ENCODE assay signal across 17 cellular contexts in genomic region chr1:156880473-156880872, GRCh38. TPM values are rescaled to one million over a fixed set of nuclear protein-coding genes. Genes with fewer than 3 reads are reported as not detected.
DNase-seq lines count a peak whose midpoint lies in the region; ATAC-seq and TF ChIP-seq lines count a peak whose summit lies in the region.
"Had no signal": no experiment of that assay in that cellular context is flagged by ENCODE, and none has a peak within 500 bp of the region (broad histone marks: within the 10 kb centered on the region; RNA-seq: fewer than 3 reads in every experiment).

No MANE protein-coding gene starts in this region.

- ATAC-seq in mucosa of descending colon (peak; percentile 6), GM21381 (IDR thresholded peaks at IDR 0.05; ENCODE audit: unreplicated experiment) (no peak)
- ATAC-seq: HepG2 had no signal

- no peaks in the 10 kb centered on the region for H3F3A ChIP-seq in MM.1S (ENCODE audit: insufficient read depth, low read length)

- H3K9ac ChIP-seq in MM.1S (ENCODE audit: low read length) = no peak overlapping the region

- no peaks in the 10 kb centered on the region for H3K9me3 ChIP-seq in MM.1S (replicated peaks; ENCODE audit: insufficient read depth, low read length)
- no peaks in the 10 kb centered on the region for H3K9me3 ChIP-seq in mucosa of descending colon
- H3K9me3 ChIP-seq: Caco-2 had no signal

- DNase-seq in DMS 273 (lab: John Stamatoyannopoulos, UW; ENCODE audit: unreplicated experiment) (peak; percentile 42), DMS 273 treated with DMSO at 0.1 percent for 48 hours (lab: John Stamatoyannopoulos, UW) (no peak), MM.1S (peak; percentile 47), RPMI8226 (peak; percentile 41), mucosa of descending colon (no peak), GDM1 (lab: John Stamatoyannopoulos, UW) (no peak)
- no peak for DNase-seq in stimulated activated CD4-positive, alpha-beta T cell treated with anti-CD3 and anti-CD28 coated beads, Interleukin-1b, Interleukin-23, amount 100 ng/mL, for 48 hours
- DNase-seq: Caco-2; CD8-positive, alpha-beta memory T cell; DMS79; GOT3; H9 had no signal

- no peak overlapping the region for H3K4me3 ChIP-seq in MM.1S (ENCODE audit: low read length)
- no peak overlapping the region for H3K4me3 ChIP-seq in mucosa of descending colon

- H3K27me3 ChIP-seq in MM.1S (replicated peaks; ENCODE audit: insufficient read depth, low read length) = peaks cover 44% of the 10 kb centered on the region

- peak overlapping the region; percentile 34; the same call in 1 of the 2 replicates for H3K4me2 ChIP-seq in MM.1S (ENCODE audit: low read depth, low read length)

- H3K36me3 ChIP-seq in MM.1S (replicated peaks; ENCODE audit: insufficient read depth, low read length) = no peaks in the 10 kb centered on the region
- no peaks in the 10 kb centered on the region for H3K36me3 ChIP-seq in mucosa of descending colon (ENCODE audit: low read depth)

- H3K9me2 ChIP-seq in MM.1S (replicated peaks; ENCODE audit: insufficient read depth, low read length) = no peaks in the 10 kb centered on the region

- intact Hi-C loops in mucosa of descending colon (cut with DNase I, micrococcal nuclease) = no loop called here

- no peak overlapping the region for H3K27ac ChIP-seq in MM.1S (ENCODE audit: low read length)
- H3K27ac ChIP-seq: 22Rv1 had no signal

- H2AFZ ChIP-seq in MM.1S (ENCODE audit: low read length) = no peak overlapping the region

- TF ChIP-seq CTCF in MM.1S (IDR thresholded peaks at IDR 0.05; ENCODE audit: low read length) = no peak
- no peak for TF ChIP-seq CTCF in mucosa of descending colon (IDR thresholded peaks at IDR 0.05)

- H3K79me2 ChIP-seq in MM.1S (ENCODE audit: low read length) = no peaks in the 10 kb centered on the region

- peaks cover 11% of the 10 kb centered on the region; the same call in 1 of the 2 replicates for H3K4me1 ChIP-seq in MM.1S (ENCODE audit: low read length)
- no peaks in the 10 kb centered on the region for H3K4me1 ChIP-seq in mucosa of descending colon (ENCODE audit: low read depth)
- H3K4me1 ChIP-seq: Caco-2 had no signal

- H4K20me1 ChIP-seq in MM.1S (ENCODE audit: insufficient read depth, low read length) = no peaks in the 10 kb centered on the region

RNA-seq across cellular contexts. Expression of gene PEAR1, which starts 13.0 kb away (rescaled TPM):
- 1 to 10 TPM; 2.3 to 7.2 (median 4.6) TPM for total RNA-seq in mucosa of descending colon
- total RNA-seq: CD8-positive, alpha-beta memory T cell had no signal

RNA-seq across cellular contexts. Expression of gene NTRK1, which starts 19.8 kb away (rescaled TPM):
- 1 to 10 TPM in 1 of 3 donors, under 1 TPM in 2; 0.67 to 1.3 (median 0.79) TPM for total RNA-seq in mucosa of descending colon
- total RNA-seq: Caco-2, HepG2 had no signal

RNA-seq across cellular contexts. Expression of gene INSRR, which starts 21.6 kb away (rescaled TPM):
- under 1 TPM in 2 of 3 donors, not detected in 1; 0.06 to 0.09 TPM for total RNA-seq in mucosa of descending colon
- total RNA-seq: Caco-2, G401, H9, HepG2 had no signal

RNA-seq across cellular contexts. Expression of gene LRRC71, which starts 40.0 kb away (rescaled TPM):
- not detected for total RNA-seq in mucosa of descending colon
- total RNA-seq: A673; Caco-2; CD8-positive, alpha-beta memory T cell; G401; H9; HepG2 had no signal

Comparison
In these comparisons a context has a peak if more than half of its experiments do, and no peak if none do; other contexts are left out.
1. DNase-seq: peak in DMS 273 (single experiment), MM.1S (single experiment) and RPMI8226 (single experiment); none in DMS 273 treated with DMSO at 0.1 percent for 48 hours (single experiment), mucosa of descending colon (0 of 3), stimulated activated CD4-positive, alpha-beta T cell treated with anti-CD3 and anti-CD28 coated beads, Interleukin-1b, Interleukin-23, amount 100 ng/mL, for 48 hours (single experiment) and GDM1 (single experiment).